In genomic region chr9:6006968-6007769, GRCh38 we compare ENCODE assay signal across 8 cellular contexts. TPM values are rescaled to one million over a fixed set of nuclear protein-coding genes. Genes with fewer than 3 reads are reported as not detected.
A peak's percentile ranks its signal among the peaks of the same experiment; 100 is the strongest.
DNase-seq lines count a peak whose midpoint lies in the region; ATAC-seq and TF ChIP-seq lines count a peak whose summit lies in the region.

No MANE protein-coding gene starts in this region.

- TF ChIP-seq POLR2A in lower leg skin (IDR thresholded peaks at IDR 0.05), result no peak

- intact Hi-C loops in lower leg skin (cut with DNase I; ENCODE audit: low total_unique reads), result no loop called here

- peak overlapping the region; percentile 89 to 99 (median 96) for H3K4me2 ChIP-seq in BLaER1 treated with 17β-estradiol and CSF1 and Interleukin-3, amounts not matched to agents 10 nM and 100 nM

- peak overlapping the region; percentile 84 to 97 (median 90) for H3K9ac ChIP-seq in BLaER1 treated with 17β-estradiol and CSF1 and Interleukin-3, amounts not matched to agents 10 nM and 100 nM

- TF ChIP-seq CTCF in lower leg skin (IDR thresholded peaks at IDR 0.05), result no peak

- peak; percentile 76 for ATAC-seq in GM19395 (IDR thresholded peaks at IDR 0.05; ENCODE audit: unreplicated experiment)
- peak; percentile 73 for ATAC-seq in HG03521 (IDR thresholded peaks at IDR 0.05; ENCODE audit: unreplicated experiment)

- peaks cover 17 to 52% (median 34%) of the 10 kb centered on the region in 11 experiments for H4K20me1 ChIP-seq in BLaER1 treated with 17β-estradiol and CSF1 and Interleukin-3, amounts not matched to agents 10 nM and 100 nM

- peak overlapping the region; percentile 81 to 90 (median 85) for H3K27ac ChIP-seq in BLaER1 treated with 17β-estradiol and CSF1 and Interleukin-3, amounts not matched to agents 10 nM and 100 nM

- H3K4me1 ChIP-seq in BLaER1 treated with 17β-estradiol and CSF1 and Interleukin-3, amounts not matched to agents 10 nM and 100 nM, result peaks cover 26 to 63% (median 50%) of the 10 kb centered on the region in 10 experiments

- peak; percentile 86 for DNase-seq in NCI-H748 treated with DMSO at 0.1 percent for 48 hours (lab: John Stamatoyannopoulos, UW)
- DNase-seq in activated CD4-positive, alpha-beta T cell treated with anti-CD3 and anti-CD28 coated beads, Interleukin-2, amount 50 U/mL, for 4 hours, result peak; percentile 97
- peak; percentile 79 for DNase-seq in dermis blood vessel endothelial cell
- DNase-seq in lower leg skin (ENCODE audit: low spot score in 2 of 2), result peak; percentile 91 to 98
- peak; percentile 97 for DNase-seq in stimulated activated CD4-positive, alpha-beta T cell treated with anti-CD3 and anti-CD28 coated beads, Interleukin-4, amount 100 ng/mL, for 24 hours

- peaks cover 17 to 40% (median 22%) of the 10 kb centered on the region in 11 experiments; a peak in 18 of 22 replicates for H3K36me3 ChIP-seq in BLaER1 treated with 17β-estradiol and CSF1 and Interleukin-3, amounts not matched to agents 10 nM and 100 nM

- no peaks in the 10 kb centered on the region for H3K9me3 ChIP-seq in BLaER1 treated with 17β-estradiol and CSF1 and Interleukin-3, amounts not matched to agents 10 nM and 100 nM (replicated peaks in 1 of 11)

- peak overlapping the region; percentile 72 to 94 (median 90) for H3K4me3 ChIP-seq in BLaER1 treated with 17β-estradiol and CSF1 and Interleukin-3, amounts not matched to agents 10 nM and 100 nM
- peak overlapping the region; percentile 93 for H3K4me3 ChIP-seq in lower leg skin (ENCODE audit: low read depth, poor library complexity, severe bottlenecking)

- H3K27me3 ChIP-seq in BLaER1 treated with 17β-estradiol and CSF1 and Interleukin-3, amounts not matched to agents 10 nM and 100 nM, result no peaks in the 10 kb centered on the region

- WGBS in lower leg skin, 2 donors, result 0 to 1% methylated on average over 48 to 52 of the region's 68 CpGs

RNA-seq across cellular contexts. Expression of gene RANBP6, which starts 8.3 kb away (rescaled TPM):
- total RNA-seq in dermis blood vessel endothelial cell (40.7 and 42.6 TPM in 2 replicates), lower leg skin (10 to 100 TPM; 16.0 to 19.8 (median 17.9) TPM)

Comparison
In these comparisons a context has a peak if more than half of its experiments do, and no peak if none do; other contexts are left out.
1. Peak in every context shown above with its lines: DNase-seq, ATAC-seq, H3K4me3 ChIP-seq and H3K27ac ChIP-seq.